Comparison of ENCODE assay signal across 1 cellular context in the genomic region with DNA sequence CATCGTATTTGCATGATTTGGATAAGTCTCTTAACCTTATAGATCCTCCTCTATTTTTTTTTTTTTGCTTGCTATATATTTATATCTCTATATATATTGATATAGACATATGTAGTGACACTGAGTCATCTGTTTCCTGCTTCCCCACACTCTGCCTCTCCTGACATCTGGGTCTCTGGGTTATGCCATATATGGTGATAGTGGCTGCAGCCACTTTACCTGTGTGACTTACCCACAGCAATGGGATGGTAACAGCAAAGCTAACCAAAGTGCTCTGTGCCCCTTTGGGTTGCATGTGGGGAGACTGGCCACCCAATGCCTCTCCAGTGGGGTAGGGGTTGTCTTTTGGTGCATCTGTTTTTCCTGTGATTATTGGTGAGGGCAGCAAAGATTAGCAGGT.
TF ChIP-seq lines count a peak whose summit lies in the region.

No MANE protein-coding gene starts in this region.

TF ChIP-seq in GM12891, 5 proteins besides CTCF, POLR2A, EP300 and RAD21 (continued from another document):
- TF ChIP-seq SPI1 (IDR thresholded peaks at IDR 0.05; ENCODE audit: low read depth, low read length) (no peak), POLR2AphosphoS5 (IDR thresholded peaks at IDR 0.05; ENCODE audit: low read depth, low read length) (no peak), POU2F2 (IDR thresholded peaks at IDR 0.05; ENCODE audit: low read depth, low read length) (no peak), TAF1 (IDR thresholded peaks at IDR 0.05; ENCODE audit: low read depth, low read length) (no peak)
